35 cellular contexts compared by ENCODE assay signal in genomic region chr11:18463439-18463838, GRCh38. TPM values are rescaled to one million over a fixed set of nuclear protein-coding genes. Genes with fewer than 3 reads are reported as not detected.
"Had no signal": no experiment of that assay in that cellular context is flagged by ENCODE, and none has a peak within 500 bp of the region (broad histone marks: within the 10 kb centered on the region; RNA-seq: fewer than 3 reads in every experiment).

No MANE protein-coding gene starts in this region.

- ATAC-seq: esophagus mucosa; gastroesophageal sphincter; heart right ventricle; left cardiac atrium; left lung; mucosa of descending colon; natural killer cell treated with Interleukin-12 subunit alpha and Interleukin-12 subunit beta and Interleukin-15 and Interleukin-18, amount 100 ng/mL, for 72 hours; stimulated activated effector memory CD8-positive, alpha-beta T cell treated with anti-CD3 and anti-CD28 coated beads, Interleukin-12 subunit alpha, Interleukin-12 subunit beta, amount 100 ng/mL, for 72 hours had no signal

- H2AFZ ChIP-seq: parathyroid adenoma had no signal

- H3K36me3 ChIP-seq: gastroesophageal sphincter, heart right ventricle, left lung, prostate gland, right atrium auricular region, sigmoid colon, stomach, thyroid gland had no signal

- H3K9me3 ChIP-seq: gastroesophageal sphincter, heart right ventricle, left lung, mucosa of descending colon, prostate gland, right atrium auricular region, sigmoid colon, stomach, thyroid gland had no signal

- H3K4me3 ChIP-seq: gastroesophageal sphincter, heart right ventricle, left lung, mucosa of descending colon, prostate gland, right atrium auricular region, sigmoid colon, stomach, thyroid gland had no signal

- H3K4me1 ChIP-seq: gastroesophageal sphincter, heart right ventricle, left lung, parathyroid adenoma, prostate gland, right atrium auricular region, sigmoid colon, stomach, thyroid gland had no signal

- H3K27me3 ChIP-seq: gastroesophageal sphincter, heart right ventricle, left lung, right atrium auricular region, sigmoid colon, stomach, thyroid gland had no signal

- H3K27ac ChIP-seq: epithelial cell of prostate, gastroesophageal sphincter, heart right ventricle, left lung, parathyroid adenoma, prostate gland, right atrium auricular region, sigmoid colon, stomach, thyroid gland had no signal

- H3K9ac ChIP-seq: parathyroid adenoma had no signal

- DNase-seq: effector CD8-positive, alpha-beta T cell; endodermal cell; foreskin fibroblast; glutamatergic neuron; heart right ventricle; left cardiac atrium; left lung; mesenchymal stem cell; mucosa of descending colon; naive B cell; sigmoid colon; stimulated activated CD4-positive, alpha-beta T cell treated with anti-CD3 and anti-CD28 coated beads, Interleukin-2, amount 100 ng/mL, for 24 hours; stimulated activated CD4-positive, alpha-beta T cell treated with anti-CD3 and anti-CD28 coated beads, Interleukin-4, amount 100 ng/mL, for 24 hours; stimulated activated naive CD4-positive, alpha-beta T cell treated with Interleukin-2 at 50 U/mL for 16 hours; stomach; thyroid gland; trophoblast cell had no signal

RNA-seq across cellular contexts. Expression of gene LDHAL6A, which starts 7.8 kb away (rescaled TPM):
- total RNA-seq: endodermal cell; esophagus mucosa; gastroesophageal sphincter; heart right ventricle; kidney epithelial cell; left cardiac atrium; left lung; lower leg skin; lung microvascular endothelial cell; mesothelial cell of epicardium; mucosa of descending colon; natural killer cell treated with Interleukin-12 subunit alpha and Interleukin-12 subunit beta and Interleukin-15 and Interleukin-18, amount 100 ng/mL, for 72 hours; neural crest cell; osteoblast; right atrium auricular region; sigmoid colon; skeletal muscle tissue; stomach; subcutaneous adipose tissue; thyroid gland; urinary bladder had no signal
- polyA plus RNA-seq: heart right ventricle, stomach, urinary bladder had no signal

RNA-seq across cellular contexts. Expression of gene LDHC, which starts 51.3 kb away (rescaled TPM):
- total RNA-seq: esophagus mucosa; gastroesophageal sphincter; left cardiac atrium; lower leg skin; lung microvascular endothelial cell; mucosa of descending colon; natural killer cell treated with Interleukin-12 subunit alpha and Interleukin-12 subunit beta and Interleukin-15 and Interleukin-18, amount 100 ng/mL, for 72 hours; sigmoid colon; skeletal muscle tissue; subcutaneous adipose tissue; temporal lobe; urinary bladder had no signal
- polyA plus RNA-seq: urinary bladder had no signal
